8 cellular contexts compared by ENCODE assay signal in genomic region chr1:37807555-37808368, GRCh38. TPM values are rescaled to one million over a fixed set of nuclear protein-coding genes. Genes with fewer than 3 reads are reported as not detected.
DNase-seq lines count a peak whose midpoint lies in the region; ATAC-seq, FAIRE-seq and TF ChIP-seq lines count a peak whose summit lies in the region.

Gene C1orf122 (plus strand): TSS chr1:37807790. CDS start chr1:37808405, 615 bp downstream.
A gene with protein sequence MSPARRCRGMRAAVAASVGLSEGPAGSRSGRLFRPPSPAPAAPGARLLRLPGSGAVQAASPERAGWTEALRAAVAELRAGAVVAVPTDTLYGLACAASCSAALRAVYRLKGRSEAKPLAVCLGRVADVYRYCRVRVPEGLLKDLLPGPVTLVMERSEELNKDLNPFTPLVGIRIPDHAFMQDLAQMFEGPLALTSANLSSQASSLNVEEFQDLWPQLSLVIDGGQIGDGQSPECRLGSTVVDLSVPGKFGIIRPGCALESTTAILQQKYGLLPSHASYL (minus strand): TSS chr1:37808208. CDS start chr1:37808180, 28 bp downstream.

- peak; percentile 54; the same call in 1 of the 2 replicates for TF ChIP-seq POLR2A in GM12891 (IDR thresholded peaks at IDR 0.05; ENCODE audit: low read depth, low read length)
- peak in 2 of 4 donors; percentile 77 to 91 for TF ChIP-seq POLR2A in upper lobe of left lung (IDR thresholded peaks at IDR 0.05)

- H3K27ac Mint-ChIP-seq in T-helper 1 cell treated with Interleukin-12 subunit alpha and Interleukin-12 subunit beta and Interleukin-4 antibody, amounts not matched to agents 30 μg/mL and 1 μg/mL, for 36 hours: peak within 1 kb of the TSS; percentile 97

- H3K4me1 Mint-ChIP-seq in T-helper 1 cell treated with Interleukin-12 subunit alpha and Interleukin-12 subunit beta and Interleukin-4 antibody, amounts not matched to agents 30 μg/mL and 1 μg/mL, for 36 hours (ENCODE audit: low read depth): peaks cover 20% of the 10 kb centered on the region

- ATAC-seq in HG02840 (IDR thresholded peaks at IDR 0.05; ENCODE audit: low FRiP score, unreplicated experiment) (peak; percentile 92), left cardiac atrium (peak; percentile 95 to 96), upper lobe of left lung (ENCODE audit: low FRiP score in 2 of 2) (peak; percentile 95 to 96)

- H3K36me3 Mint-ChIP-seq in T-helper 1 cell treated with Interleukin-12 subunit alpha and Interleukin-12 subunit beta and Interleukin-4 antibody, amounts not matched to agents 30 μg/mL and 1 μg/mL, for 36 hours (ENCODE audit: low read depth): peaks cover 32% of the 10 kb centered on the region

- no peaks in the 10 kb centered on the region for H3K27me3 Mint-ChIP-seq in T-helper 1 cell treated with Interleukin-12 subunit alpha and Interleukin-12 subunit beta and Interleukin-4 antibody, amounts not matched to agents 30 μg/mL and 1 μg/mL, for 36 hours (ENCODE audit: low read depth)

- intact Hi-C loops in left cardiac atrium (cut with DNase I): loop anchor here in 1 of 2 donors (5.0 kb wide), 1 partner anchor 115 kb away; the partner anchor contains the start of gene CDCA8
- intact Hi-C loops in posterior vena cava (cut with DNase I): no loop called here

- peaks cover 32 to 42% (median 40%) of the 10 kb centered on the region in 4 donors for H3K36me3 ChIP-seq in upper lobe of left lung

- H3K4me1 ChIP-seq in upper lobe of left lung: peaks cover 22 to 42% (median 29%) of the 10 kb centered on the region in 4 donors

- H3K4me3 ChIP-seq in upper lobe of left lung: peak within 1 kb of the TSS; percentile 84 to 91 (median 87)

- peak in 1 of 4 donors; percentile 4 for TF ChIP-seq EP300 in upper lobe of left lung (IDR thresholded peaks at IDR 0.05)

- peak; percentile 99 for DNase-seq in GM12891 (ENCODE audit: insufficient read length, low spot score)
- peak; percentile 73 for DNase-seq in NCI-H146 treated with DMSO at 0.1 percent for 48 hours (lab: John Stamatoyannopoulos, UW; ENCODE audit: unreplicated experiment)
- peak; percentile 79 for DNase-seq in amniotic stem cell (lab: John Stamatoyannopoulos, UW)
- DNase-seq in left cardiac atrium: peak; percentile 96
- peak; percentile 99 for DNase-seq in posterior vena cava (ENCODE audit: low spot score)
- DNase-seq in upper lobe of left lung: peak; percentile 94 to 98

- H3K27ac ChIP-seq in upper lobe of left lung: peak within 1 kb of the TSS; percentile 92 to 97 (median 94)

- TF ChIP-seq CTCF in upper lobe of left lung (IDR thresholded peaks at IDR 0.05): peak in 2 of 6 experiments; percentile 15 to 18

- 1 to 2% methylated on average over 24 to 32 of the region's 95 CpGs for WGBS in upper lobe of left lung, 2 donors

- H3K4me3 Mint-ChIP-seq in T-helper 1 cell treated with Interleukin-12 subunit alpha and Interleukin-12 subunit beta and Interleukin-4 antibody, amounts not matched to agents 30 μg/mL and 1 μg/mL, for 36 hours: peak within 1 kb of the TSS; percentile 95

- no peaks in the 10 kb centered on the region for H3K9me3 Mint-ChIP-seq in T-helper 1 cell treated with Interleukin-12 subunit alpha and Interleukin-12 subunit beta and Interleukin-4 antibody, amounts not matched to agents 30 μg/mL and 1 μg/mL, for 36 hours

- FAIRE-seq in GM12891 (lab: Jason Lieb, UNC): peak; percentile 98

- no peaks in the 10 kb centered on the region for H3K9me3 ChIP-seq in upper lobe of left lung

- no peaks in the 10 kb centered on the region for H3K27me3 ChIP-seq in upper lobe of left lung

TF ChIP-seq in GM12891, 5 proteins besides CTCF, POLR2A, EP300 and RAD21:
- TF ChIP-seq POLR2AphosphoS5 (IDR thresholded peaks at IDR 0.05; ENCODE audit: low read depth, low read length) (peak; percentile 63; the same call in 1 of the 2 replicates), PAX5 (IDR thresholded peaks at IDR 0.05; ENCODE audit: insufficient read depth, low read length, severe bottlenecking) (no peak), SPI1 (IDR thresholded peaks at IDR 0.05; ENCODE audit: low read depth, low read length) (peak; percentile 73; the same call in 1 of the 2 replicates), TAF1 (IDR thresholded peaks at IDR 0.05; ENCODE audit: low read depth, low read length) (peak; percentile 76)

RNA-seq across cellular contexts. Expression of gene C1orf122, which starts in this region (rescaled TPM):
- 18.4 TPM for polyA plus RNA-seq in GM12891 (2012; ENCODE audit: low read depth, missing spikeins)
- total RNA-seq in left cardiac atrium (10 to 100 TPM; 50.0 to 58.8 TPM), posterior vena cava (10 to 100 TPM; 40.2 to 42.1 TPM), upper lobe of left lung (10 to 100 TPM; 30.0 to 90.1 (median 39.9) TPM)

RNA-seq across cellular contexts. Expression of the second gene that starts in this region (rescaled TPM):
- polyA plus RNA-seq in GM12891 (2012; ENCODE audit: low read depth, missing spikeins): 22.3 TPM
- 1 to 10 TPM; 5.6 to 9.7 TPM for total RNA-seq in left cardiac atrium
- total RNA-seq in posterior vena cava: 10 to 100 TPM in 1 of 2 donors, 1 to 10 TPM in 1; 7.1 to 12.0 TPM
- 10 to 100 TPM in 4 of 6 donors, 1 to 10 TPM in 2; 4.2 to 22.2 (median 13.3) TPM for total RNA-seq in upper lobe of left lung

Comparison
In these comparisons a context has a peak if more than half of its experiments do, and no peak if none do; other contexts are left out.
1. Peak in every context shown above with its lines: DNase-seq, ATAC-seq, H3K4me3 ChIP-seq and H3K27ac ChIP-seq.